In genomic region chr3:182693723-182694122, GRCh38 we compare ENCODE assay signal across 27 cellular contexts.
"Had no signal": no experiment of that assay in that cellular context is flagged by ENCODE, and none has a peak within 500 bp of the region (broad histone marks: within the 10 kb centered on the region; RNA-seq: fewer than 3 reads in every experiment).

No MANE protein-coding gene starts in this region.

- H3K27ac ChIP-seq: colonic mucosa, coronary artery, dorsolateral prefrontal cortex, epithelial cell of prostate, esophagus muscularis mucosa, esophagus squamous epithelium, foreskin keratinocyte, gastrocnemius medialis, gastroesophageal sphincter, heart left ventricle, heart right ventricle, hepatocyte had no signal

- H3K9me3 Mint-ChIP-seq: dendritic cell treated with granulocyte-macrophage colony-stimulating factor and Interleukin-4, amounts not matched to agents 40 ng/mL and 50 ng/mL, for 4 days; effector memory CD8-positive, alpha-beta T cell; endodermal cell had no signal

- H3K36me3 ChIP-seq: colonic mucosa, esophagus muscularis mucosa, esophagus squamous epithelium, gastrocnemius medialis, gastroesophageal sphincter, heart left ventricle, heart right ventricle had no signal

- H3K79me2 ChIP-seq: hepatocyte had no signal

- DNase-seq: colonic mucosa; cortex of kidney; dermis blood vessel endothelial cell; dorsolateral prefrontal cortex; effector CD4-positive, alpha-beta T cell; effector CD8-positive, alpha-beta T cell; effector memory CD4-positive, alpha-beta T cell; effector memory CD8-positive, alpha-beta T cell; endodermal cell; erythroblast; esophagus squamous epithelium; foreskin fibroblast; foreskin keratinocyte; foreskin melanocyte; gastrocnemius medialis; glutamatergic neuron; head of caudate nucleus; heart left ventricle; heart right ventricle had no signal

- H3K4me3 ChIP-seq: colonic mucosa, coronary artery, dorsolateral prefrontal cortex, esophagus muscularis mucosa, esophagus squamous epithelium, gastrocnemius medialis, gastroesophageal sphincter, heart left ventricle, heart right ventricle, hepatocyte had no signal

- FAIRE-seq: endothelial cell of umbilical vein had no signal

- H3K27ac Mint-ChIP-seq: dendritic cell treated with granulocyte-macrophage colony-stimulating factor and Interleukin-4, amounts not matched to agents 40 ng/mL and 50 ng/mL, for 4 days; effector memory CD8-positive, alpha-beta T cell; endodermal cell had no signal

- ATAC-seq: effector memory CD8-positive, alpha-beta T cell; esophagus mucosa; foreskin keratinocyte; gastrocnemius medialis; gastroesophageal sphincter; heart left ventricle; heart right ventricle had no signal

- H2AFZ ChIP-seq: hepatocyte had no signal

- H3K9me3 ChIP-seq: colonic mucosa, esophagus muscularis mucosa, esophagus squamous epithelium, gastrocnemius medialis, gastroesophageal sphincter, heart left ventricle, heart right ventricle had no signal

- H3K4me3 Mint-ChIP-seq: dendritic cell treated with granulocyte-macrophage colony-stimulating factor and Interleukin-4, amounts not matched to agents 40 ng/mL and 50 ng/mL, for 4 days; effector memory CD8-positive, alpha-beta T cell; endodermal cell had no signal

- H3K27me3 ChIP-seq: colonic mucosa, esophagus muscularis mucosa, esophagus squamous epithelium, foreskin keratinocyte, gastrocnemius medialis, gastroesophageal sphincter, hepatocyte had no signal

- H3K4me1 ChIP-seq: colonic mucosa, esophagus muscularis mucosa, gastrocnemius medialis, gastroesophageal sphincter, heart left ventricle, heart right ventricle had no signal

- H3K4me2 ChIP-seq: hepatocyte had no signal
